In genomic region chr7:75756340-75757297, GRCh38 we compare ENCODE assay signal across 9 cellular contexts. TPM values are rescaled to one million over a fixed set of nuclear protein-coding genes. Genes with fewer than 3 reads are reported as not detected.
DNase-seq lines count a peak whose midpoint lies in the region; ATAC-seq and TF ChIP-seq lines count a peak whose summit lies in the region.
"Had no signal": no experiment of that assay in that cellular context is flagged by ENCODE, and none has a peak within 500 bp of the region (broad histone marks: within the 10 kb centered on the region; RNA-seq: fewer than 3 reads in every experiment).

No MANE protein-coding gene starts in this region.

- no peak overlapping the region for H3K4me3 Mint-ChIP-seq in stimulated activated effector memory CD8-positive, alpha-beta T cell treated with anti-CD3 and anti-CD28 coated beads, Interleukin-12 subunit alpha, Interleukin-12 subunit beta, amount 100 ng/mL, for 72 hours
- H3K4me3 Mint-ChIP-seq: central memory CD8-positive, alpha-beta T cell had no signal

- H3K4me1 ChIP-seq in A673 (ENCODE audit: insufficient read depth, low read length, poor library complexity, severe bottlenecking) (no peaks in the 10 kb centered on the region), foreskin keratinocyte (no peaks in the 10 kb centered on the region), vagina (no peaks in the 10 kb centered on the region), suprapubic skin (no peaks in the 10 kb centered on the region)

- H3K27ac ChIP-seq in A673 (ENCODE audit: low read depth, low read length, poor library complexity, severe bottlenecking) (no peak overlapping the region), foreskin keratinocyte (no peak overlapping the region), vagina (no peak overlapping the region), suprapubic skin (no peak overlapping the region)

- TF ChIP-seq EP300 in suprapubic skin (IDR thresholded peaks at IDR 0.05), result no peak

- H3K36me3 Mint-ChIP-seq in stimulated activated effector memory CD8-positive, alpha-beta T cell treated with anti-CD3 and anti-CD28 coated beads, Interleukin-12 subunit alpha, Interleukin-12 subunit beta, amount 100 ng/mL, for 72 hours, result no peaks in the 10 kb centered on the region

- POLR2A ChIA-PET in A673 (lab: Charles Lee; ENCODE audit: low non-redundant PET), result no interaction called here

- 80% methylated on average over 15 of the region's 15 CpGs for WGBS in suprapubic skin

- ATAC-seq in foreskin keratinocyte, result no peak
- no peak for ATAC-seq in stimulated activated effector memory CD8-positive, alpha-beta T cell treated with anti-CD3 and anti-CD28 coated beads, Interleukin-12 subunit alpha, Interleukin-12 subunit beta, amount 100 ng/mL, for 72 hours
- ATAC-seq in HG03378 (IDR thresholded peaks at IDR 0.05; ENCODE audit: unreplicated experiment), result no peak

- H3K4me3 ChIP-seq in A673 (ENCODE audit: low read depth, low read length, poor library complexity, severe bottlenecking), result no peak overlapping the region
- no peak overlapping the region for H3K4me3 ChIP-seq in vagina
- no peak overlapping the region for H3K4me3 ChIP-seq in suprapubic skin

- no peak overlapping the region for H3K27ac Mint-ChIP-seq in stimulated activated effector memory CD8-positive, alpha-beta T cell treated with anti-CD3 and anti-CD28 coated beads, Interleukin-12 subunit alpha, Interleukin-12 subunit beta, amount 100 ng/mL, for 72 hours

- intact Hi-C loops in A673 (cut with micrococcal nuclease; ENCODE audit: unreplicated experiment) (loop anchor here (5.0 kb wide), 1 partner anchor 114 kb away; no protein-coding TSS in a partner anchor), vagina (cut with DNase I) (no loop called here)

- H3K36me3 ChIP-seq in A673 (ENCODE audit: insufficient read depth, low read length, poor library complexity, severe bottlenecking) (no peaks in the 10 kb centered on the region), vagina (no peaks in the 10 kb centered on the region), suprapubic skin (no peaks in the 10 kb centered on the region)

- TF ChIP-seq POLR2A in vagina (IDR thresholded peaks at IDR 0.05), result no peak
- no peak for TF ChIP-seq POLR2A in suprapubic skin (IDR thresholded peaks at IDR 0.05)

- H3K9me3 ChIP-seq in A673 (ENCODE audit: low read depth, low read length, poor library complexity, severe bottlenecking) (no peaks in the 10 kb centered on the region), vagina (no peaks in the 10 kb centered on the region), suprapubic skin (no peaks in the 10 kb centered on the region)

- no peaks in the 10 kb centered on the region for H3K4me1 Mint-ChIP-seq in stimulated activated effector memory CD8-positive, alpha-beta T cell treated with anti-CD3 and anti-CD28 coated beads, Interleukin-12 subunit alpha, Interleukin-12 subunit beta, amount 100 ng/mL, for 72 hours
- H3K4me1 Mint-ChIP-seq: central memory CD8-positive, alpha-beta T cell had no signal

- TF ChIP-seq CTCF in A673 (conservative IDR thresholded peaks at IDR 0.05; ENCODE audit: low read depth, low read length) (peak; percentile 60), GM12872 (IDR thresholded peaks at IDR 0.05; ENCODE audit: insufficient read depth, low read depth, low read length) (peak; percentile 58), foreskin keratinocyte (conservative IDR thresholded peaks at IDR 0.05) (peak; percentile 64), vagina (IDR thresholded peaks at IDR 0.05) (peak in 1 of 3 experiments; percentile 18), suprapubic skin (IDR thresholded peaks at IDR 0.05) (peak in 1 of 2 donors; percentile 18)

- H3K27me3 ChIP-seq in A673 (replicated peaks; ENCODE audit: insufficient read depth, low read depth, low read length, poor library complexity) (no peaks in the 10 kb centered on the region), foreskin keratinocyte (no peaks in the 10 kb centered on the region), vagina (no peaks in the 10 kb centered on the region), suprapubic skin (no peaks in the 10 kb centered on the region)

- H3K9me3 Mint-ChIP-seq in stimulated activated effector memory CD8-positive, alpha-beta T cell treated with anti-CD3 and anti-CD28 coated beads, Interleukin-12 subunit alpha, Interleukin-12 subunit beta, amount 100 ng/mL, for 72 hours, result no peaks in the 10 kb centered on the region
- H3K9me3 Mint-ChIP-seq: central memory CD8-positive, alpha-beta T cell had no signal

- DNase-seq in A673 (ENCODE audit: low spot score) (peak; percentile 60), RKO (ENCODE audit: low spot score) (peak; percentile 43), foreskin keratinocyte (no peak), vagina (ENCODE audit: extremely low spot score in 2 of 2) (no peak), suprapubic skin (ENCODE audit: low spot score in 2 of 2) (no peak)
- DNase-seq in stimulated activated effector memory CD8-positive, alpha-beta T cell treated with anti-CD3 and anti-CD28 coated beads, Interleukin-12 subunit alpha, Interleukin-12 subunit beta, amount 100 ng/mL, for 72 hours (ENCODE audit: low spot score in 2 of 2), result no peak

- no TSS peak for BruUV-seq in A673 (replicated peaks; lab: Mats Ljungman, UMichigan)

- CTCF ChIA-PET in A673 (lab: Charles Lee), result interaction anchor here (0.6 kb wide), 1 partner anchor 9 kb away, joined by 6 read pairs; no protein-coding TSS in a partner anchor

RNA-seq across cellular contexts. Expression of gene CCL26, which starts 15.4 kb away (rescaled TPM):
- total RNA-seq in A673 (2021) (0.84 TPM in 1 of 2 replicates, not detected in the other), foreskin keratinocyte (not detected in 2 replicates), vagina (not detected), suprapubic skin (not detected)
- not detected in 2 replicates for polyA plus RNA-seq in foreskin keratinocyte

RNA-seq across cellular contexts. Expression of gene HIP1, which starts 17.9 kb away (rescaled TPM):
- total RNA-seq in A673 (2021) (25.0 and 31.4 TPM in 2 replicates), foreskin keratinocyte (15.8 and 16.0 TPM in 2 replicates), vagina (17.7 TPM), suprapubic skin (10 to 100 TPM; 16.0 to 29.4 (median 22.3) TPM)
- 4.4 and 5.1 TPM in 2 replicates for polyA plus RNA-seq in foreskin keratinocyte

RNA-seq across cellular contexts. Expression of gene CCL24, which starts 57.0 kb away (rescaled TPM):
- total RNA-seq in A673 (2021) (not detected in 2 replicates), foreskin keratinocyte (not detected in 2 replicates), vagina (not detected), suprapubic skin (1 to 10 TPM in 2 of 4 donors, not detected in 2; 2.6 to 2.7 TPM)
- not detected in 2 replicates for polyA plus RNA-seq in foreskin keratinocyte

Comparison
In these comparisons a context has a peak if more than half of its experiments do, and no peak if none do; other contexts are left out.
1. DNase-seq: peak in A673 (single experiment) and RKO (single experiment); none in foreskin keratinocyte (0 of 2), vagina (0 of 2), suprapubic skin (0 of 2) and stimulated activated effector memory CD8-positive, alpha-beta T cell treated with anti-CD3 and anti-CD28 coated beads, Interleukin-12 subunit alpha, Interleukin-12 subunit beta, amount 100 ng/mL, for 72 hours (0 of 2).